Comparison of ENCODE assay signal across 8 cellular contexts in the genomic region with DNA sequence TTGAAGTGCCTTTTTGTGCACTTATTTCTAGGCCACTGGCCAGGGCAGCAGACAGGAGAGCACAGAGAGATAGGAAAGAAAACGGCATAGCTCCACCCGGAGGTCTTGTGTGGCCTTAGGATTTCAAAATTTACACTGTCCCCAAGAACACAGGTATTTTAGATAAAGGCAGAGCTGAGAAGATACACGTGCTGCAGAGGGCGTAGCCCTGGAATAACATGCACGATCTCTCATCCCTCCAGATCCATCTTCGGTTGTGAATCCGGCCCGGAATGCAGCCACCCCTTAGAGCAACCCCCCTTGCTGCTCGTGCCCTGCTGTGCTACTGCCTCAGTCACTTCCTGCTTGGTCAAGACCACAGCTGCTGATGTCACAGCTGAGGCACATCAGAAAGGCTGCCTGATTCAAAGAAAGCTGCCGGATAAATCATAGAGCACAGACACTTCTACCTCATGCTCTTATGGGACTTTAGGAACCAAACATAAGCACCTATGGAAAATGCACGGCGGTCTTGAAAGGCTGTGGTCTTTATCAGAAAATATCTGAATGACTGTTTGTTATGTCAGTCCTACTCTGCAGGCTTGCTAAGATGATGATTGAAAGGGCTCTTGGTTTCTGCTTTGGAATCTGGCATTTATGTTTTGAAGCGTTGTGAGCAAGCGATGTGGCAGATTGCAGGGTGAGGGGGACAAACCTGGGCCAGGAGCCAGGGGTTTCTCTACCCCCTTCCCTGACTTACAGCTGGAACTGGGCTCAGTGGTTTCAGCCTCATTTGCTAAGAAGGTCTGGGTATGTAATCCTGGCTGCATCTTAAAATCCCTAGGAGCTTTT.
DNase-seq lines count a peak whose midpoint lies in the region; ATAC-seq, FAIRE-seq and TF ChIP-seq lines count a peak whose summit lies in the region.

No MANE protein-coding gene starts in this region.

- no peaks in the 10 kb centered on the region for H4K20me1 ChIP-seq in endothelial cell of umbilical vein (replicated peaks; ENCODE audit: control insufficient read depth, extremely low read depth, insufficient read depth, low read length)
- no peaks in the 10 kb centered on the region for H4K20me1 ChIP-seq in osteoblast (ENCODE audit: insufficient read depth, low read length)

- no peaks in the 10 kb centered on the region for H3K79me2 ChIP-seq in endothelial cell of umbilical vein (ENCODE audit: control insufficient read depth, insufficient read depth, low read length)
- no peaks in the 10 kb centered on the region for H3K79me2 ChIP-seq in osteoblast (ENCODE audit: insufficient read depth, low read length)

- no peaks in the 10 kb centered on the region for H3K9me1 ChIP-seq in endothelial cell of umbilical vein (replicated peaks; ENCODE audit: control insufficient read depth, extremely low read depth, insufficient read depth, low read length)

- CTCF ChIA-PET in endothelial cell of umbilical vein (lab: Charles Lee) = interaction anchor here (1.6 to 3.2 kb wide), 3 partner anchors 14 to 90 kb away, joined by 5 to 11 read pairs (median 7); no protein-coding TSS in a partner anchor

- H3K4me1 ChIP-seq in endothelial cell of umbilical vein (ENCODE audit: control insufficient read depth, extremely low read depth, insufficient read depth, low read length) (peaks cover 8% of the 10 kb centered on the region), osteoblast (ENCODE audit: insufficient read depth, low read length) (peaks cover 18% of the 10 kb centered on the region)

- BruUV-seq in endothelial cell of umbilical vein (replicated peaks; lab: Mats Ljungman, UMichigan) = no TSS peak

- no peak for TF ChIP-seq POLR2A in endothelial cell of umbilical vein (IDR thresholded peaks at IDR 0.05; ENCODE audit: low read depth, low read length)

- ATAC-seq in Right ventricle myocardium inferior = peak; percentile 63
- no peak for ATAC-seq in HG03565 (IDR thresholded peaks at IDR 0.05; ENCODE audit: unreplicated experiment)
- ATAC-seq in GM19397 (IDR thresholded peaks at IDR 0.05; ENCODE audit: unreplicated experiment) = no peak

- H3K4me2 ChIP-seq in endothelial cell of umbilical vein (ENCODE audit: insufficient read depth, low read length) = no peak overlapping the region
- peak overlapping the region; percentile 73 for H3K4me2 ChIP-seq in osteoblast (ENCODE audit: insufficient read depth, low read length)

- FAIRE-seq in endothelial cell of umbilical vein (lab: Jason Lieb, UNC) = peak; percentile 96

- H3K4me3 ChIP-seq in endothelial cell of umbilical vein (replicated peaks in 1 of 3; ENCODE audit: insufficient read depth in 1 of 3, low read depth in 1 of 3, low read length in 3 of 3) = no peak overlapping the region
- H3K4me3 ChIP-seq in osteoblast (ENCODE audit: insufficient read depth, low read length) = peak overlapping the region; percentile 45

- no peak for DNase-seq in Right ventricle myocardium inferior (ENCODE audit: missing footprints)
- DNase-seq in cardiac septum (ENCODE audit: low spot score) = no peak
- peak; percentile 44 for DNase-seq in OCI-M1 (lab: John Stamatoyannopoulos, UW)
- no peak for DNase-seq in endothelial cell of umbilical vein (ENCODE audit: low read depth, low spot score)
- DNase-seq in osteoblast (ENCODE audit: insufficient read length, low spot score, missing footprints) = no peak
- no peak for DNase-seq in NAMALWA (ENCODE audit: low spot score)

- intact Hi-C loops in Right ventricle myocardium inferior (cut with DNase I) = no loop called here
- intact Hi-C loops in cardiac septum (cut with DNase I) = no loop called here
- intact Hi-C loops in endothelial cell of umbilical vein (cut with micrococcal nuclease) = no loop called here

- no peak overlapping the region for H3K9ac ChIP-seq in endothelial cell of umbilical vein (replicated peaks; ENCODE audit: extremely low read depth, insufficient read depth, low read length)

- H3K27me3 ChIP-seq in endothelial cell of umbilical vein (ENCODE audit: control insufficient read depth in 2 of 2, insufficient read depth in 2 of 2, low read length in 2 of 2) = no peaks in the 10 kb centered on the region
- no peaks in the 10 kb centered on the region for H3K27me3 ChIP-seq in osteoblast (ENCODE audit: insufficient read depth, low read length)

- H3K27ac ChIP-seq in endothelial cell of umbilical vein (ENCODE audit: insufficient read depth, low read depth, low read length) = peak overlapping the region; percentile 48
- peak overlapping the region; percentile 90 for H3K27ac ChIP-seq in osteoblast (ENCODE audit: low read depth, low read length)

- dilution Hi-C loops in endothelial cell of umbilical vein (cut with MboI; ENCODE audit: extremely low pct_ligation_motif_present, low sequenced_read_pairs) = no loop called here

- H3K36me3 ChIP-seq in endothelial cell of umbilical vein (ENCODE audit: control insufficient read depth in 2 of 2, extremely low read depth in 1 of 2, insufficient read depth in 2 of 2, low read length in 2 of 2) (peaks cover 6 to 29% of the 10 kb centered on the region in 2 experiments), osteoblast (ENCODE audit: insufficient read depth, low read length) (peaks cover 35% of the 10 kb centered on the region)

- TF ChIP-seq CTCF in endothelial cell of umbilical vein (IDR thresholded peaks at IDR 0.05; ENCODE audit: extremely low read depth in 1 of 2, insufficient read depth in 1 of 2, low read depth in 1 of 2, low read length in 2 of 2) = peak in 1 of 2 donors; percentile 4
- TF ChIP-seq CTCF in osteoblast (IDR thresholded peaks at IDR 0.05; ENCODE audit: extremely low read depth, low read depth, low read length) = no peak

- no peaks in the 10 kb centered on the region for H3K9me3 ChIP-seq in endothelial cell of umbilical vein (replicated peaks; ENCODE audit: control insufficient read depth, insufficient read depth, low read length)
- no peaks in the 10 kb centered on the region for H3K9me3 ChIP-seq in osteoblast (ENCODE audit: low read depth, low read length)

- H2AFZ ChIP-seq in endothelial cell of umbilical vein (ENCODE audit: low read depth, low read length) = no peak overlapping the region
- H2AFZ ChIP-seq in osteoblast (ENCODE audit: low read length) = peak overlapping the region; percentile 57

- POLR2A ChIA-PET in endothelial cell of umbilical vein (lab: Charles Lee) = interaction anchor here (0.6 kb wide), 1 partner anchor 102 kb away, joined by 3 read pairs; no protein-coding TSS in a partner anchor

TF ChIP-seq in endothelial cell of umbilical vein, 7 proteins besides CTCF, POLR2A, EP300 and RAD21:
- TF ChIP-seq JUN (IDR thresholded peaks at IDR 0.05; ENCODE audit: borderline replicate concordance, insufficient read depth, insufficient read length, low read depth) = no peak
- TF ChIP-seq MAX (IDR thresholded peaks at IDR 0.05; ENCODE audit: insufficient read depth, insufficient read length) = no peak
- no peak for TF ChIP-seq EZH2 (IDR thresholded peaks at IDR 0.05; ENCODE audit: borderline replicate concordance, low read depth, low read length, severe bottlenecking)
- no peak for TF ChIP-seq MYC (IDR thresholded peaks at IDR 0.05; ENCODE audit: low read depth, low read length)
- no peak for TF ChIP-seq GATA2 (IDR thresholded peaks at IDR 0.05; ENCODE audit: insufficient read depth, insufficient read length, low read depth, low read length)
- no peak for TF ChIP-seq POLR2AphosphoS5 (IDR thresholded peaks at IDR 0.05; ENCODE audit: insufficient read depth, low read depth, low read length)
- TF ChIP-seq FOS (IDR thresholded peaks at IDR 0.05; ENCODE audit: borderline replicate concordance, insufficient read depth, low read length) = no peak
